27 cellular contexts compared by ENCODE assay signal in genomic region chr2:44464437-44464836, GRCh38.
"Had no signal": no experiment of that assay in that cellular context is flagged by ENCODE, and none has a peak within 500 bp of the region (broad histone marks: within the 10 kb centered on the region; RNA-seq: fewer than 3 reads in every experiment).

No MANE protein-coding gene starts in this region.

- H3K27ac Mint-ChIP-seq: activated CD8-positive, alpha-beta T cell treated with anti-CD3 and anti-CD28 coated beads for 36 hours; activated naive CD8-positive, alpha-beta T cell; activated T-helper 17 cell treated with anti-CD3 and anti-CD28 coated beads, Interleukin-2, amount 50 U/mL, for 72 hours; dendritic cell treated with granulocyte-macrophage colony-stimulating factor and Interleukin-4, amounts not matched to agents 40 ng/mL and 50 ng/mL, for 4 days had no signal

- H3K4me1 Mint-ChIP-seq: activated T-helper 17 cell treated with anti-CD3 and anti-CD28 coated beads, Interleukin-2, amount 50 U/mL, for 72 hours; central memory CD8-positive, alpha-beta T cell had no signal

- H3K36me3 ChIP-seq: brain microvascular endothelial cell, esophagus muscularis mucosa, gastrocnemius medialis, heart left ventricle had no signal

- H3K27me3 ChIP-seq: brain microvascular endothelial cell, dorsolateral prefrontal cortex, esophagus muscularis mucosa, foreskin keratinocyte, gastrocnemius medialis, heart left ventricle had no signal

- H3K4me3 ChIP-seq: coronary artery, dorsolateral prefrontal cortex, esophagus muscularis mucosa, gastrocnemius medialis, heart left ventricle had no signal

- ATAC-seq: activated CD8-positive, alpha-beta T cell treated with anti-CD3 and anti-CD28 coated beads for 36 hours; activated T-cell treated with anti-CD3 and anti-CD28 coated beads, Interleukin-2, amount 50 U/mL, for 4 hours; activated T-helper 17 cell treated with anti-CD3 and anti-CD28 coated beads, Interleukin-2, amount 50 U/mL, for 72 hours; foreskin keratinocyte; gastrocnemius medialis; heart left ventricle had no signal

- H3K4me1 ChIP-seq: esophagus muscularis mucosa, foreskin keratinocyte, gastrocnemius medialis had no signal

- H3K27ac ChIP-seq: brain microvascular endothelial cell, coronary artery, dorsolateral prefrontal cortex, esophagus muscularis mucosa, foreskin keratinocyte, gastrocnemius medialis, heart left ventricle had no signal

- H3K27me3 Mint-ChIP-seq: activated CD8-positive, alpha-beta T cell treated with anti-CD3 and anti-CD28 coated beads for 36 hours; activated naive CD8-positive, alpha-beta T cell; activated T-helper 17 cell treated with anti-CD3 and anti-CD28 coated beads, Interleukin-2, amount 50 U/mL, for 72 hours; central memory CD8-positive, alpha-beta T cell; dendritic cell treated with granulocyte-macrophage colony-stimulating factor and Interleukin-4, amounts not matched to agents 40 ng/mL and 50 ng/mL, for 4 days had no signal

- DNase-seq: activated CD4-positive, alpha-beta T cell treated with anti-CD3 and anti-CD28 coated beads for 48 hours; activated CD4-positive, alpha-beta T cell treated with anti-CD3 and anti-CD28 coated beads, Interleukin-2, amount 50 U/mL, for 1 hour; activated CD4-positive, alpha-beta T cell treated with anti-CD3 and anti-CD28 coated beads, Interleukin-2, amount 50 U/mL, for 48 hours; activated CD8-positive, alpha-beta memory T cell treated with anti-CD3 and anti-CD28 coated beads for 24 hours; activated CD8-positive, alpha-beta T cell treated with anti-CD3 and anti-CD28 coated beads for 36 hours; activated effector memory CD4-positive, alpha-beta T cell treated with Interleukin-2 at 50 U/mL for 16 hours; activated gamma-delta T cell treated with Interleukin-2 at 50 U/mL for 16 hours; activated naive CD4-positive, alpha-beta T cell treated with anti-CD3 and anti-CD28 coated beads, Interleukin-2, amount 50 U/mL, for 16 hours; activated naive CD4-positive, alpha-beta T cell treated with Interleukin-2 at 50 U/mL for 16 hours; activated T-cell treated with anti-CD3 and anti-CD28 coated beads, Interleukin-2, amount 50 U/mL, for 4 hours; amniotic stem cell; anterior cingulate cortex; brain microvascular endothelial cell; dorsolateral prefrontal cortex; effector memory CD4-positive, alpha-beta T cell; erythroblast; foreskin keratinocyte; gastrocnemius medialis; glutamatergic neuron; heart left ventricle; hypothalamus had no signal

- H3K9me3 ChIP-seq: gastrocnemius medialis had no signal

- H3K4me3 Mint-ChIP-seq: activated CD8-positive, alpha-beta T cell treated with anti-CD3 and anti-CD28 coated beads for 36 hours; activated naive CD8-positive, alpha-beta T cell; activated T-cell treated with anti-CD3 and anti-CD28 coated beads, Interleukin-2, amount 50 U/mL, for 4 hours; activated T-helper 17 cell treated with anti-CD3 and anti-CD28 coated beads, Interleukin-2, amount 50 U/mL, for 72 hours; central memory CD8-positive, alpha-beta T cell; dendritic cell treated with granulocyte-macrophage colony-stimulating factor and Interleukin-4, amounts not matched to agents 40 ng/mL and 50 ng/mL, for 4 days had no signal
